1 cellular context compared by ENCODE assay signal in genomic region chr20:31674895-31675827, GRCh38.
A peak's percentile ranks its signal among the peaks of the same experiment; 100 is the strongest.
TF ChIP-seq lines count a peak whose summit lies in the region.

No MANE protein-coding gene starts in this region.

TF ChIP-seq in K562, 482 proteins besides CTCF, POLR2A, EP300 and RAD21 (continued from another document and continues in another):
- TF ChIP-seq ZNF518B (CRISPR knock-in tag; IDR thresholded peaks at IDR 0.05), result no peak
- TF ChIP-seq HSF4 (CRISPR knock-in tag; IDR thresholded peaks at IDR 0.05; ENCODE audit: borderline replicate concordance), result peak; percentile 79; the same call in 1 of the 2 replicates
- no peak for TF ChIP-seq TRIM25 (IDR thresholded peaks at IDR 0.05; ENCODE audit: borderline replicate concordance)
- no peak for TF ChIP-seq POLR3G (IDR thresholded peaks at IDR 0.05; ENCODE audit: extremely low read depth, insufficient read length, insufficient replicate concordance)
- no peak for TF ChIP-seq CREB1 (IDR thresholded peaks at IDR 0.05)
- TF ChIP-seq CREB1 (CRISPR knock-in tag; IDR thresholded peaks at IDR 0.05), result no peak
- 0 out of 2 replicates have a peak, but pooled peaks have one; percentile 33 for TF ChIP-seq ZNF586 (CRISPR knock-in tag; conservative IDR thresholded peaks at IDR 0.05)
- no peak for TF ChIP-seq NFXL1 (CRISPR knock-in tag; IDR thresholded peaks at IDR 0.05)
- no peak for TF ChIP-seq ZNF785 (CRISPR knock-in tag; IDR thresholded peaks at IDR 0.05)
- TF ChIP-seq ZFX (CRISPR knock-in tag; IDR thresholded peaks at IDR 0.05), result peak; percentile 48; the same call in 1 of the 2 replicates
- no peak for TF ChIP-seq MEF2A (IDR thresholded peaks at IDR 0.05; ENCODE audit: control insufficient read depth, low read depth, low read length)
- no peak for TF ChIP-seq ZNF282 (CRISPR knock-in tag; IDR thresholded peaks at IDR 0.05)
- peak; percentile 84 for TF ChIP-seq SMAD3 (CRISPR knock-in tag; conservative IDR thresholded peaks at IDR 0.05)
- no peak for TF ChIP-seq TGIF2 (CRISPR knock-in tag; IDR thresholded peaks at IDR 0.05)
- TF ChIP-seq ZNF778 (CRISPR knock-in tag; IDR thresholded peaks at IDR 0.05), result no peak
- TF ChIP-seq SAP30 (IDR thresholded peaks at IDR 0.05; ENCODE audit: borderline replicate concordance, insufficient read depth, low read depth, low read length, poor library complexity, severe bottlenecking), result no peak
- peak; percentile 89 for TF ChIP-seq ZNF197 (CRISPR knock-in tag; IDR thresholded peaks at IDR 0.05; ENCODE audit: low read depth)
- TF ChIP-seq CEBPZ (IDR thresholded peaks at IDR 0.05; ENCODE audit: borderline replicate concordance, low read depth, low read length), result no peak
- no peak for TF ChIP-seq DLX4 (CRISPR knock-in tag; IDR thresholded peaks at IDR 0.05)
- TF ChIP-seq HMG20B (CRISPR knock-in tag; IDR thresholded peaks at IDR 0.05), result 0 out of 2 replicates have a peak, but pooled peaks have one; percentile 0
- TF ChIP-seq IRF1 (CRISPR knock-in tag; IDR thresholded peaks at IDR 0.05; ENCODE audit: borderline replicate concordance), result no peak
- TF ChIP-seq ZBTB5 (IDR thresholded peaks at IDR 0.05), result 0 out of 2 replicates have a peak, but pooled peaks have one; percentile 53
- no peak for TF ChIP-seq HMGXB4 (CRISPR knock-in tag; IDR thresholded peaks at IDR 0.05)
- TF ChIP-seq CREB3L1 (IDR thresholded peaks at IDR 0.05; ENCODE audit: borderline replicate concordance, low read depth), result peak; percentile 40; the same call in 1 of the 2 replicates
- no peak; a peak in 1 of 4 replicates for TF ChIP-seq KDM1A (IDR thresholded peaks at IDR 0.05)
- no peak for TF ChIP-seq ZC3H8 (IDR thresholded peaks at IDR 0.05)
- 0 out of 2 replicates have a peak, but pooled peaks have one; percentile 47 for TF ChIP-seq DNMT1 (IDR thresholded peaks at IDR 0.05)
- TF ChIP-seq ARHGAP35 (IDR thresholded peaks at IDR 0.05; ENCODE audit: partially characterized antibody), result no peak
- no peak for TF ChIP-seq TFE3 (CRISPR knock-in tag; IDR thresholded peaks at IDR 0.05)
- peak; percentile 8; the same call in 1 of the 2 replicates for TF ChIP-seq CHD2 (IDR thresholded peaks at IDR 0.05; ENCODE audit: low read depth, low read length)
